27 cellular contexts compared by ENCODE assay signal in the genomic region with DNA sequence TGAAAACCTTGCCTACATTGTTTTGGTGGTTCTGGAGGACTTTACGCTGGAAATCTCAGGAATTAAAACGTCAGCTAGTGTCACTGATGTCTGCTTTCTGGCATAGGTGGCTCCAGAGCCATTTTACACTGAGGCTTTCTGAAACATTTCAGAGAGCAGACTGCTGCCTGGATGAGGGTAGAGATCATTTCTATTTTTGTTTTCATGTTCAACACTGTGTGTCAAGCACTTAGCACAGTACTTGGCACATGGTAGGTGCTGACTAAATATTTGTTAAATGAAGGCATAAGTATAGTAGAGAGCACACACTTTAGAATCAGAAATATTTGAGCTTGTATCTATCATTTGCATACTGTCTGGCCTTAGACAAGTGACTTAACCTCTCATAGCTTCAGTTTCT.
"Had no signal": no experiment of that assay in that cellular context is flagged by ENCODE, and none has a peak within 500 bp of the region (broad histone marks: within the 10 kb centered on the region; RNA-seq: fewer than 3 reads in every experiment).

No MANE protein-coding gene starts in this region.

- DNase-seq: activated CD4-positive, alpha-beta T cell treated with anti-CD3 and anti-CD28 coated beads for 48 hours; activated CD4-positive, alpha-beta T cell treated with anti-CD3 and anti-CD28 coated beads, Interleukin-2, amount 50 U/mL, for 4 hours; activated CD4-positive, CD25-positive, alpha-beta regulatory T cell treated with anti-CD3 and anti-CD28 coated beads, Interleukin-2, amount 50 U/mL, for 72 hours; activated CD8-positive, alpha-beta memory T cell treated with anti-CD3 and anti-CD28 coated beads, Interleukin-2, amount 50 U/mL, for 48 hours; activated CD8-positive, alpha-beta T cell treated with anti-CD3 and anti-CD28 coated beads, Interleukin-2, amount 10 ng/mL, durations not matched to agents 7 days and 5 days; activated effector memory CD4-positive, alpha-beta T cell treated with Interleukin-2 at 50 U/mL for 16 hours; activated naive CD4-positive, alpha-beta T cell; activated T-cell treated with anti-CD3 and anti-CD28 coated beads, Interleukin-2, amount 50 U/mL, for 1 hour; aorta; central memory CD4-positive, alpha-beta T cell; Kasumi-1; KBM-7; NCI-H1048; NCI-H146; NCI-H1930; NCI-H345; NCI-H510A; NCI-H526 treated with DMSO at 0.1 percent for 48 hours; NCI-H82; Peyer's patch; SHP77 treated with DMSO at 0.1 percent for 48 hours; T-helper 9 cell had no signal

- H3K4me3 Mint-ChIP-seq: activated CD8-positive, alpha-beta T cell treated with anti-CD3 and anti-CD28 coated beads, Interleukin-2, amount 10 ng/mL, durations not matched to agents 7 days and 5 days; activated naive CD4-positive, alpha-beta T cell treated with anti-CD3 and anti-CD28 coated beads, Interleukin-2, amount 50 U/mL, for 24 hours; T-helper 1 cell treated with Interleukin-12 subunit alpha and Interleukin-12 subunit beta and Interleukin-4 antibody, amounts not matched to agents 30 μg/mL and 1 μg/mL, for 36 hours; WTC11 had no signal

- H3K36me3 Mint-ChIP-seq: activated naive CD4-positive, alpha-beta T cell treated with anti-CD3 and anti-CD28 coated beads, Interleukin-2, amount 50 U/mL, for 24 hours had no signal

- H3K27me3 ChIP-seq: breast epithelium, Peyer's patch had no signal

- H3K36me3 ChIP-seq: breast epithelium, Peyer's patch had no signal

- H3K4me1 Mint-ChIP-seq: activated naive CD4-positive, alpha-beta T cell treated with anti-CD3 and anti-CD28 coated beads, Interleukin-2, amount 50 U/mL, for 24 hours had no signal

- H3K27ac Mint-ChIP-seq: activated CD8-positive, alpha-beta T cell treated with anti-CD3 and anti-CD28 coated beads, Interleukin-2, amount 10 ng/mL, durations not matched to agents 7 days and 5 days; activated naive CD4-positive, alpha-beta T cell treated with anti-CD3 and anti-CD28 coated beads, Interleukin-2, amount 50 U/mL, for 24 hours; T-helper 1 cell treated with Interleukin-12 subunit alpha and Interleukin-12 subunit beta and Interleukin-4 antibody, amounts not matched to agents 30 μg/mL and 1 μg/mL, for 36 hours; WTC11 had no signal

- ATAC-seq: activated CD8-positive, alpha-beta T cell treated with anti-CD3 and anti-CD28 coated beads, Interleukin-2, amount 10 ng/mL, durations not matched to agents 7 days and 5 days; WTC11 had no signal

- H3K9me3 Mint-ChIP-seq: activated naive CD4-positive, alpha-beta T cell treated with anti-CD3 and anti-CD28 coated beads, Interleukin-2, amount 50 U/mL, for 24 hours; T-helper 1 cell treated with Interleukin-12 subunit alpha and Interleukin-12 subunit beta and Interleukin-4 antibody, amounts not matched to agents 30 μg/mL and 1 μg/mL, for 36 hours had no signal

- H3K9me3 ChIP-seq: breast epithelium, Peyer's patch had no signal

- H3K27ac ChIP-seq: breast epithelium, Peyer's patch, RWPE1 had no signal

- H3K4me1 ChIP-seq: breast epithelium, Peyer's patch had no signal

- H3K4me3 ChIP-seq: breast epithelium, Peyer's patch had no signal
